23 cellular contexts compared by ENCODE assay signal in genomic region chr1:170238704-170239391, GRCh38.
"Had no signal": no experiment of that assay in that cellular context is flagged by ENCODE, and none has a peak within 500 bp of the region (broad histone marks: within the 10 kb centered on the region; RNA-seq: fewer than 3 reads in every experiment).

No MANE protein-coding gene starts in this region.

- H3K27ac ChIP-seq: adrenal gland, ascending aorta, brain microvascular endothelial cell, right lobe of liver, upper lobe of left lung, WERI-Rb-1 had no signal

- DNase-seq: activated CD4-positive, alpha-beta T cell treated with anti-CD3 and anti-CD28 coated beads, Interleukin-2, amount 10 ng/mL, durations not matched to agents 7 days and 5 days; activated CD4-positive, CD25-positive, alpha-beta regulatory T cell treated with anti-CD3 and anti-CD28 coated beads, Interleukin-2, amount 50 U/mL, for 72 hours; activated CD8-positive, alpha-beta T cell treated with anti-CD3 and anti-CD28 coated beads, Interleukin-2, amount 10 ng/mL, durations not matched to agents 7 days and 5 days; activated T-cell treated with anti-CD3 and anti-CD28 coated beads, Interleukin-2, amount 50 U/mL, for 1 hour; brain microvascular endothelial cell; central memory CD4-positive, alpha-beta T cell; effector memory CD4-positive, alpha-beta T cell; foreskin melanocyte; glutamatergic neuron; hippocampal formation; left ventricle myocardium superior; nucleus accumbens; right lobe of liver; small intestine; stimulated activated CD4-positive, alpha-beta T cell treated with anti-CD3 and anti-CD28 coated beads, Interleukin-15, amount 100 ng/mL, for 24 hours; testis; upper lobe of left lung; WERI-Rb-1 had no signal

- H3K36me3 ChIP-seq: adrenal gland, ascending aorta, brain microvascular endothelial cell, right lobe of liver, upper lobe of left lung, WERI-Rb-1 had no signal

- H3K36me3 Mint-ChIP-seq: activated naive CD4-positive, alpha-beta T cell treated with anti-CD3 and anti-CD28 coated beads, Interleukin-2, amount 50 U/mL, for 72 hours; stimulated activated memory B cell treated with anti-CD40 and anti-IgM and Interleukin-4, amounts not matched to agents 10 μg/mL and 1 μg/mL and 100 μg/mL, for 72 hours had no signal

- H3K27me3 Mint-ChIP-seq: stimulated activated memory B cell treated with anti-CD40 and anti-IgM and Interleukin-4, amounts not matched to agents 10 μg/mL and 1 μg/mL and 100 μg/mL, for 72 hours had no signal

- ATAC-seq: activated CD8-positive, alpha-beta T cell treated with anti-CD3 and anti-CD28 coated beads, Interleukin-2, amount 10 ng/mL, durations not matched to agents 7 days and 5 days; activated naive CD4-positive, alpha-beta T cell treated with anti-CD3 and anti-CD28 coated beads, Interleukin-2, amount 50 U/mL, for 72 hours; left ventricle myocardium superior; stimulated activated memory B cell treated with anti-CD40 and anti-IgM and Interleukin-4, amounts not matched to agents 10 μg/mL and 1 μg/mL and 100 μg/mL, for 72 hours had no signal

- H3K4me3 Mint-ChIP-seq: activated CD4-positive, alpha-beta T cell treated with anti-CD3 and anti-CD28 coated beads, Interleukin-2, amount 10 ng/mL, durations not matched to agents 7 days and 5 days; activated CD8-positive, alpha-beta T cell treated with anti-CD3 and anti-CD28 coated beads, Interleukin-2, amount 10 ng/mL, durations not matched to agents 7 days and 5 days; nephron; stimulated activated memory B cell treated with anti-CD40 and anti-IgM and Interleukin-4, amounts not matched to agents 10 μg/mL and 1 μg/mL and 100 μg/mL, for 72 hours had no signal

- H3K27ac Mint-ChIP-seq: activated CD4-positive, alpha-beta T cell treated with anti-CD3 and anti-CD28 coated beads, Interleukin-2, amount 10 ng/mL, durations not matched to agents 7 days and 5 days; activated CD8-positive, alpha-beta T cell treated with anti-CD3 and anti-CD28 coated beads, Interleukin-2, amount 10 ng/mL, durations not matched to agents 7 days and 5 days; activated naive CD4-positive, alpha-beta T cell treated with anti-CD3 and anti-CD28 coated beads, Interleukin-2, amount 50 U/mL, for 72 hours; stimulated activated memory B cell treated with anti-CD40 and anti-IgM and Interleukin-4, amounts not matched to agents 10 μg/mL and 1 μg/mL and 100 μg/mL, for 72 hours had no signal

- H3K4me3 ChIP-seq: adrenal gland, ascending aorta, right lobe of liver, testis, upper lobe of left lung had no signal

- H3K27me3 ChIP-seq: adrenal gland, ascending aorta, brain microvascular endothelial cell, right lobe of liver, testis, upper lobe of left lung had no signal

- H3K4me1 ChIP-seq: ascending aorta, right lobe of liver, upper lobe of left lung had no signal

- H3K4me1 Mint-ChIP-seq: activated CD4-positive, alpha-beta T cell treated with anti-CD3 and anti-CD28 coated beads, Interleukin-2, amount 10 ng/mL, durations not matched to agents 7 days and 5 days; stimulated activated memory B cell treated with anti-CD40 and anti-IgM and Interleukin-4, amounts not matched to agents 10 μg/mL and 1 μg/mL and 100 μg/mL, for 72 hours had no signal

- H3K9me3 Mint-ChIP-seq: activated CD4-positive, alpha-beta T cell treated with anti-CD3 and anti-CD28 coated beads, Interleukin-2, amount 10 ng/mL, durations not matched to agents 7 days and 5 days; activated naive CD4-positive, alpha-beta T cell treated with anti-CD3 and anti-CD28 coated beads, Interleukin-2, amount 50 U/mL, for 72 hours; nephron; stimulated activated memory B cell treated with anti-CD40 and anti-IgM and Interleukin-4, amounts not matched to agents 10 μg/mL and 1 μg/mL and 100 μg/mL, for 72 hours had no signal

- H3K9me3 ChIP-seq: adrenal gland, ascending aorta, right lobe of liver, testis, upper lobe of left lung had no signal
